In the genomic region with DNA sequence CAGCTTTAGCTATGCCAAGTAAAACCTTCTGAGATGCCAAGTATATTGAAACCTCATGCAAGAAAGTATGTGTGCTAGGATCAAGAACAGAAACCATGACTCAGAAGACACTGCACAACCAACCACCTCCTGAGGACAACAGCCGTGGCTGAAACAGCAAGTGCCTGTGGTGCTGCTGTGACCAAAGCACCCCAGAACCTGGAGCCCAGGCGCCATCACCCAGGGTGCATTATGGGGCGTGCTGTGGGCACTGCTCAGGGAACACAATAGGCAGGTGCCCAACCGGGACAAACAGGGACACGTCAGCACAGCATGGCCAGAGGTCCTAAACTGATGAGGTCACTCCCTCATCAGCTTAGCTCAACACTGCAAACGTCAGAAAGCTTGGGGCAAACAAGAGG, we compare ENCODE assay signal across 9 cellular contexts.
A peak's percentile ranks its signal among the peaks of the same experiment; 100 is the strongest.
DNase-seq lines count a peak whose midpoint lies in the region; ATAC-seq and FAIRE-seq lines count a peak whose summit lies in the region.
"Had no signal": no experiment of that assay in that cellular context is flagged by ENCODE, and none has a peak within 500 bp of the region (broad histone marks: within the 10 kb centered on the region; RNA-seq: fewer than 3 reads in every experiment).

No MANE protein-coding gene starts in this region.

- WGBS in small intestine, 3 donors: 73 to 80% (median 80%) methylated on average over 6 of the region's 6 CpGs

- no peaks in the 10 kb centered on the region for H3K9me3 Mint-ChIP-seq in activated naive CD4-positive, alpha-beta T cell treated with anti-CD3 and anti-CD28 coated beads, Interleukin-2, amount 50 U/mL, for 24 hours

- peaks cover 0 to 7% of the 10 kb centered on the region in 2 donors for H3K4me1 ChIP-seq in small intestine (ENCODE audit: control insufficient read depth in 2 of 2, insufficient read depth in 1 of 2, low read depth in 1 of 2, low read length in 1 of 2)

- H3K36me3 Mint-ChIP-seq in activated naive CD4-positive, alpha-beta T cell treated with anti-CD3 and anti-CD28 coated beads, Interleukin-2, amount 50 U/mL, for 24 hours: peaks cover 12% of the 10 kb centered on the region

- no peaks in the 10 kb centered on the region for H3K27me3 ChIP-seq in small intestine (ENCODE audit: control insufficient read depth in 2 of 2, insufficient read depth in 2 of 2, low read length in 2 of 2)

- no peak for FAIRE-seq in small intestine (lab: Jason Lieb, UNC)

- no peaks in the 10 kb centered on the region for H3K27me3 Mint-ChIP-seq in activated naive CD4-positive, alpha-beta T cell treated with anti-CD3 and anti-CD28 coated beads, Interleukin-2, amount 50 U/mL, for 24 hours

- ATAC-seq in HG03108 (IDR thresholded peaks at IDR 0.05; ENCODE audit: unreplicated experiment): peak; percentile 99

- H3K27ac ChIP-seq in small intestine (ENCODE audit: low read depth in 1 of 2, low read length in 1 of 2): no peak overlapping the region
- H3K27ac ChIP-seq: VCaP had no signal

- peaks cover 0 to 7% of the 10 kb centered on the region in 2 donors for H3K36me3 ChIP-seq in small intestine (ENCODE audit: control insufficient read depth in 2 of 2, insufficient read depth in 2 of 2, low read length in 2 of 2)

- peaks cover 6% of the 10 kb centered on the region for H3K4me1 Mint-ChIP-seq in activated naive CD4-positive, alpha-beta T cell treated with anti-CD3 and anti-CD28 coated beads, Interleukin-2, amount 50 U/mL, for 24 hours

- no peak overlapping the region for H3K4me3 ChIP-seq in small intestine (ENCODE audit: low read depth in 1 of 2, low read length in 2 of 2)

- no peak overlapping the region for H3K4me3 Mint-ChIP-seq in activated naive CD4-positive, alpha-beta T cell treated with anti-CD3 and anti-CD28 coated beads, Interleukin-2, amount 50 U/mL, for 24 hours

- peak; percentile 70 for DNase-seq in activated T-cell treated with anti-CD3 and anti-CD28 coated beads for 48 hours (ENCODE audit: low read depth)
- DNase-seq in activated T-cell treated with anti-CD3 and anti-CD28 coated beads for 4 hours: no peak
- DNase-seq in stimulated activated CD4-positive, alpha-beta T cell treated with anti-CD3 and anti-CD28 coated beads, TNF-alpha, amount 100 ng/mL, for 24 hours (ENCODE audit: low read depth in 3 of 3): peak; percentile 1 to 71 (median 9)
- no peak for DNase-seq in GDM1 (lab: John Stamatoyannopoulos, UW)
- no peak for DNase-seq in small intestine
- no peak for DNase-seq in cortex of kidney (lab: John Stamatoyannopoulos, UW)

- peak overlapping the region; percentile 12 for H3K27ac Mint-ChIP-seq in activated naive CD4-positive, alpha-beta T cell treated with anti-CD3 and anti-CD28 coated beads, Interleukin-2, amount 50 U/mL, for 24 hours

- no peaks in the 10 kb centered on the region for H3K9me3 ChIP-seq in small intestine (ENCODE audit: control insufficient read depth, low read depth)

Comparison
In these comparisons a context has a peak if more than half of its experiments do, and no peak if none do; other contexts are left out.
1. DNase-seq: peak in activated T-cell treated with anti-CD3 and anti-CD28 coated beads for 48 hours (single experiment) and stimulated activated CD4-positive, alpha-beta T cell treated with anti-CD3 and anti-CD28 coated beads, TNF-alpha, amount 100 ng/mL, for 24 hours (3 of 3); none in activated T-cell treated with anti-CD3 and anti-CD28 coated beads for 4 hours (single experiment), GDM1 (single experiment), small intestine (single experiment) and cortex of kidney (single experiment).